In the genomic region with DNA sequence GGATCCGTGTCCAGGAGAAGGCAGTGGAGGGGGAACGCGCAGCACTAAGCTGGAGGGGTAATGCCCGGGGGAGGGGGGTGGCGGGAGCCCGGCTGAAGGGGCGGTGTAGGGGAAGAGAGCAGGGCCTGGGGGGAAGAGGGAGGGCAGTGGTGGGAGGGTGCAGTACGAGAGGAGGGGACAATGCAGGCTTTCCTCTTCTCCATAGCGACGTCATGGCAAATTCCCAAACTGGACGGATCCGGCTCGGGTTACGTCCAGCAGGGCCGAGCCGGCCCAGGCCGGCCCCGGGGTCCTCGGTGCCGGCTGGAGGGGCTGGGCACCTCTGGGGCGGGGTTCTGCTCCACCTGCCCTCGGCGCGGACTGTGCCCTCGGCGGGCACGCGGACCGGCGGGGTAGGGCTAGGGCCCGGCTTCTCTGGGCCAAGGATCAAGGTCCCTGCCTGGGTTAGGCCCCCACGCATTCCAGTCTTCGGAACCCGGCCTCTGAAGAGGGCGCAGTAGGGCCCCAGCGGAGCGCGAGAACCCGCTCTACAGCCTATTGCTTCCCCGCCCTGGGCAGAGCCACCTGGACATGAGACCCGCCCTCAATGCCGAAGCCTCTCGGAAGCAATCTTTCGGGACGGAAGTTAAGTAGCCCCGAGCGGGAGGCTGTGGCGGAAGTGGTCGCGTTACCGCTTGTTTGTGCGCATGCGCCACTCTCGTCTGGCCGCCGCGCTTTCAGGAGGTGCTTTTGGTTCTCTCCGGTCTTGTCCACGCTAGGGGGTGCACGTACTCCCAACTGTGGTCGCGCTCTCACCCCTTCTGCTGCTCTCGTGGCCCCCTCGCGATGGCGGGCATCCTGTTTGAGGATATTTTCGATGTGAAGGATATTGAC, we compare ENCODE assay signal across 1 cellular context.
TF ChIP-seq lines count a peak whose summit lies in the region.

No MANE protein-coding gene starts in this region.

TF ChIP-seq in K562, 482 proteins besides CTCF, POLR2A, EP300 and RAD21 (continued from another document and continues in another):
- TF ChIP-seq ZNF395 (CRISPR knock-in tag; IDR thresholded peaks at IDR 0.05), result no peak
- no peak for TF ChIP-seq CEBPB (tag; IDR thresholded peaks at IDR 0.05)
- TF ChIP-seq ARID1B (IDR thresholded peaks at IDR 0.05), result no peak; the same call in 1 of the 2 replicates
- peak; percentile 13; the same call in 1 of the 2 replicates for TF ChIP-seq TEAD4 (IDR thresholded peaks at IDR 0.05; ENCODE audit: low read length)
- TF ChIP-seq TEAD4 (CRISPR knock-in tag; IDR thresholded peaks at IDR 0.05; ENCODE audit: borderline replicate concordance), result 0 out of 2 replicates have a peak, but pooled peaks have one; percentile 47
- TF ChIP-seq, protein P1, sequence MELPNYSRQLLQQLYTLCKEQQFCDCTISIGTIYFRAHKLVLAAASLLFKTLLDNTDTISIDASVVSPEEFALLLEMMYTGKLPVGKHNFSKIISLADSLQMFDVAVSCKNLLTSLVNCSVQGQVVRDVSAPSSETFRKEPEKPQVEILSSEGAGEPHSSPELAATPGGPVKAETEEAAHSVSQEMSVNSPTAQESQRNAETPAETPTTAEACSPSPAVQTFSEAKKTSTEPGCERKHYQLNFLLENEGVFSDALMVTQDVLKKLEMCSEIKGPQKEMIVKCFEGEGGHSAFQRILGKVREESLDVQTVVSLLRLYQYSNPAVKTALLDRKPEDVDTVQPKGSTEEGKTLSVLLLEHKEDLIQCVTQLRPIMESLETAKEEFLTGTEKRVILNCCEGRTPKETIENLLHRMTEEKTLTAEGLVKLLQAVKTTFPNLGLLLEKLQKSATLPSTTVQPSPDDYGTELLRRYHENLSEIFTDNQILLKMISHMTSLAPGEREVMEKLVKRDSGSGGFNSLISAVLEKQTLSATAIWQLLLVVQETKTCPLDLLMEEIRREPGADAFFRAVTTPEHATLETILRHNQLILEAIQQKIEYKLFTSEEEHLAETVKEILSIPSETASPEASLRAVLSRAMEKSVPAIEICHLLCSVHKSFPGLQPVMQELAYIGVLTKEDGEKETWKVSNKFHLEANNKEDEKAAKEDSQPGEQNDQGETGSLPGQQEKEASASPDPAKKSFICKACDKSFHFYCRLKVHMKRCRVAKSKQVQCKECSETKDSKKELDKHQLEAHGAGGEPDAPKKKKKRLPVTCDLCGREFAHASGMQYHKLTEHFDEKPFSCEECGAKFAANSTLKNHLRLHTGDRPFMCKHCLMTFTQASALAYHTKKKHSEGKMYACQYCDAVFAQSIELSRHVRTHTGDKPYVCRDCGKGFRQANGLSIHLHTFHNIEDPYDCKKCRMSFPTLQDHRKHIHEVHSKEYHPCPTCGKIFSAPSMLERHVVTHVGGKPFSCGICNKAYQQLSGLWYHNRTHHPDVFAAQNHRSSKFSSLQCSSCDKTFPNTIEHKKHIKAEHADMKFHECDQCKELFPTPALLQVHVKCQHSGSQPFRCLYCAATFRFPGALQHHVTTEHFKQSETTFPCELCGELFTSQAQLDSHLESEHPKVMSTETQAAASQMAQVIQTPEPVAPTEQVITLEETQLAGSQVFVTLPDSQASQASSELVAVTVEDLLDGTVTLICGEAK (IDR thresholded peaks at IDR 0.05), result peak; percentile 98
- TF ChIP-seq, protein P1 (CRISPR knock-in tag; IDR thresholded peaks at IDR 0.05), result no peak
- no peak for TF ChIP-seq EHMT2 (IDR thresholded peaks at IDR 0.05)
- TF ChIP-seq, protein P2, sequence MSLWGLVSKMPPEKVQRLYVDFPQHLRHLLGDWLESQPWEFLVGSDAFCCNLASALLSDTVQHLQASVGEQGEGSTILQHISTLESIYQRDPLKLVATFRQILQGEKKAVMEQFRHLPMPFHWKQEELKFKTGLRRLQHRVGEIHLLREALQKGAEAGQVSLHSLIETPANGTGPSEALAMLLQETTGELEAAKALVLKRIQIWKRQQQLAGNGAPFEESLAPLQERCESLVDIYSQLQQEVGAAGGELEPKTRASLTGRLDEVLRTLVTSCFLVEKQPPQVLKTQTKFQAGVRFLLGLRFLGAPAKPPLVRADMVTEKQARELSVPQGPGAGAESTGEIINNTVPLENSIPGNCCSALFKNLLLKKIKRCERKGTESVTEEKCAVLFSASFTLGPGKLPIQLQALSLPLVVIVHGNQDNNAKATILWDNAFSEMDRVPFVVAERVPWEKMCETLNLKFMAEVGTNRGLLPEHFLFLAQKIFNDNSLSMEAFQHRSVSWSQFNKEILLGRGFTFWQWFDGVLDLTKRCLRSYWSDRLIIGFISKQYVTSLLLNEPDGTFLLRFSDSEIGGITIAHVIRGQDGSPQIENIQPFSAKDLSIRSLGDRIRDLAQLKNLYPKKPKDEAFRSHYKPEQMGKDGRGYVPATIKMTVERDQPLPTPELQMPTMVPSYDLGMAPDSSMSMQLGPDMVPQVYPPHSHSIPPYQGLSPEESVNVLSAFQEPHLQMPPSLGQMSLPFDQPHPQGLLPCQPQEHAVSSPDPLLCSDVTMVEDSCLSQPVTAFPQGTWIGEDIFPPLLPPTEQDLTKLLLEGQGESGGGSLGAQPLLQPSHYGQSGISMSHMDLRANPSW (CRISPR knock-in tag; IDR thresholded peaks at IDR 0.05), result no peak
- no peak; the same call in 1 of the 2 replicates for TF ChIP-seq ETV5 (CRISPR knock-in tag; IDR thresholded peaks at IDR 0.05; ENCODE audit: low read depth)
- TF ChIP-seq NELFE (IDR thresholded peaks at IDR 0.05; ENCODE audit: insufficient read depth, insufficient read length), result no peak
- TF ChIP-seq, protein P3, sequence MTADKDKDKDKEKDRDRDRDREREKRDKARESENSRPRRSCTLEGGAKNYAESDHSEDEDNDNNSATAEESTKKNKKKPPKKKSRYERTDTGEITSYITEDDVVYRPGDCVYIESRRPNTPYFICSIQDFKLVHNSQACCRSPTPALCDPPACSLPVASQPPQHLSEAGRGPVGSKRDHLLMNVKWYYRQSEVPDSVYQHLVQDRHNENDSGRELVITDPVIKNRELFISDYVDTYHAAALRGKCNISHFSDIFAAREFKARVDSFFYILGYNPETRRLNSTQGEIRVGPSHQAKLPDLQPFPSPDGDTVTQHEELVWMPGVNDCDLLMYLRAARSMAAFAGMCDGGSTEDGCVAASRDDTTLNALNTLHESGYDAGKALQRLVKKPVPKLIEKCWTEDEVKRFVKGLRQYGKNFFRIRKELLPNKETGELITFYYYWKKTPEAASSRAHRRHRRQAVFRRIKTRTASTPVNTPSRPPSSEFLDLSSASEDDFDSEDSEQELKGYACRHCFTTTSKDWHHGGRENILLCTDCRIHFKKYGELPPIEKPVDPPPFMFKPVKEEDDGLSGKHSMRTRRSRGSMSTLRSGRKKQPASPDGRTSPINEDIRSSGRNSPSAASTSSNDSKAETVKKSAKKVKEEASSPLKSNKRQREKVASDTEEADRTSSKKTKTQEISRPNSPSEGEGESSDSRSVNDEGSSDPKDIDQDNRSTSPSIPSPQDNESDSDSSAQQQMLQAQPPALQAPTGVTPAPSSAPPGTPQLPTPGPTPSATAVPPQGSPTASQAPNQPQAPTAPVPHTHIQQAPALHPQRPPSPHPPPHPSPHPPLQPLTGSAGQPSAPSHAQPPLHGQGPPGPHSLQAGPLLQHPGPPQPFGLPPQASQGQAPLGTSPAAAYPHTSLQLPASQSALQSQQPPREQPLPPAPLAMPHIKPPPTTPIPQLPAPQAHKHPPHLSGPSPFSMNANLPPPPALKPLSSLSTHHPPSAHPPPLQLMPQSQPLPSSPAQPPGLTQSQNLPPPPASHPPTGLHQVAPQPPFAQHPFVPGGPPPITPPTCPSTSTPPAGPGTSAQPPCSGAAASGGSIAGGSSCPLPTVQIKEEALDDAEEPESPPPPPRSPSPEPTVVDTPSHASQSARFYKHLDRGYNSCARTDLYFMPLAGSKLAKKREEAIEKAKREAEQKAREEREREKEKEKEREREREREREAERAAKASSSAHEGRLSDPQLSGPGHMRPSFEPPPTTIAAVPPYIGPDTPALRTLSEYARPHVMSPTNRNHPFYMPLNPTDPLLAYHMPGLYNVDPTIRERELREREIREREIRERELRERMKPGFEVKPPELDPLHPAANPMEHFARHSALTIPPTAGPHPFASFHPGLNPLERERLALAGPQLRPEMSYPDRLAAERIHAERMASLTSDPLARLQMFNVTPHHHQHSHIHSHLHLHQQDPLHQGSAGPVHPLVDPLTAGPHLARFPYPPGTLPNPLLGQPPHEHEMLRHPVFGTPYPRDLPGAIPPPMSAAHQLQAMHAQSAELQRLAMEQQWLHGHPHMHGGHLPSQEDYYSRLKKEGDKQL (CRISPR knock-in tag; IDR thresholded peaks at IDR 0.05; ENCODE audit: borderline replicate concordance), result no peak
- TF ChIP-seq GATA2 (CRISPR knock-in tag; IDR thresholded peaks at IDR 0.05), result no peak
- no peak for TF ChIP-seq LARP7 (IDR thresholded peaks at IDR 0.05)
- peak; percentile 42; the same call in 1 of the 2 replicates for TF ChIP-seq THAP7 (CRISPR knock-in tag; IDR thresholded peaks at IDR 0.05)
- TF ChIP-seq LCOR (CRISPR knock-in tag; IDR thresholded peaks at IDR 0.05), result peak; percentile 66
- TF ChIP-seq RNF219 (CRISPR knock-in tag; IDR thresholded peaks at IDR 0.05), result no peak
- TF ChIP-seq TCF15 (CRISPR knock-in tag; IDR thresholded peaks at IDR 0.05), result no peak
- no peak for TF ChIP-seq CLOCK (CRISPR knock-in tag; IDR thresholded peaks at IDR 0.05; ENCODE audit: borderline replicate concordance)
- peak; percentile 37; the same call in 1 of the 2 replicates for TF ChIP-seq JUN (IDR thresholded peaks at IDR 0.05; ENCODE audit: borderline replicate concordance, low read depth, low read length)
- TF ChIP-seq JUN (CRISPR knock-in tag; IDR thresholded peaks at IDR 0.05; ENCODE audit: borderline replicate concordance), result 0 out of 2 replicates have a peak, but pooled peaks have one; percentile 25
